11 cellular contexts compared by ENCODE assay signal in the genomic region with DNA sequence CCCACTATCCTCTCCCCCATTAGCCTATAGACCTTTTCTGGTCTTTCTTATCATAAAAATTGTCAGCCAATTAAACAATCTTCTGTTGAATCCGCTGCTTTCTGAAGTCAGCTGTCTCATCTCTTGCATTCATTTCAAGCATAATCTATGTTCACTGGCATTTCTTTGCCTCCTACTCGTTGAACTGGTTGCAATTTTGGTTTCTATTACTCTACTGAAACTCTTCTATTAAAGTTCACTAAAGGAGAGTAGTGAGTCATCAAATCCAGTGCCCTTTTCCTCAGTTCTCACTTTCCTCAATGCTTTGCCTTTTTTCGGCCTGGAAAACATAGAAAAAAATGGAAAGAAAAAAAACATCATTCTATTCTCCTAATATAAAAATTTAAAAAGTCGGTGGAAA. TPM values are rescaled to one million over a fixed set of nuclear protein-coding genes. Genes with fewer than 3 reads are reported as not detected.
DNase-seq lines count a peak whose midpoint lies in the region; ATAC-seq and TF ChIP-seq lines count a peak whose summit lies in the region.
"Had no signal": no experiment of that assay in that cellular context is flagged by ENCODE, and none has a peak within 500 bp of the region (broad histone marks: within the 10 kb centered on the region; RNA-seq: fewer than 3 reads in every experiment).

No MANE protein-coding gene starts in this region.

- no peak overlapping the region for H3K4me3 ChIP-seq in breast epithelium

- CTCF ChIA-PET in MCF 10A (lab: Yijun Ruan, JAX), result no interaction called here

- peak overlapping the region in 1 of 2 donors; percentile 40 for H3K27ac ChIP-seq in breast epithelium

- no peak for TF ChIP-seq CTCF in MCF 10A (IDR thresholded peaks at IDR 0.05; ENCODE audit: unreplicated experiment)
- no peak for TF ChIP-seq CTCF in breast epithelium (IDR thresholded peaks at IDR 0.05)

- no peak for DNase-seq in MCF 10A (ENCODE audit: unreplicated experiment)
- DNase-seq in breast epithelium (ENCODE audit: low spot score in 2 of 2), result no peak
- peak; percentile 36 for DNase-seq in amniotic epithelial cell (ENCODE audit: low read depth)
- DNase-seq in central memory CD4-positive, alpha-beta T cell, result no peak
- DNase-seq in NCI-H1048 (lab: John Stamatoyannopoulos, UW), result no peak
- DNase-seq in hippocampal formation (lab: John Stamatoyannopoulos, UW), result no peak
- DNase-seq in NCI-H1105 treated with DMSO at 0.1 percent for 48 hours (lab: John Stamatoyannopoulos, UW), result no peak
- DNase-seq: stimulated activated naive CD4-positive, alpha-beta T cell had no signal

- peak; percentile 61 for ATAC-seq in HG03108 (IDR thresholded peaks at IDR 0.05; ENCODE audit: unreplicated experiment)
- ATAC-seq: Panc1 had no signal

- no peaks in the 10 kb centered on the region for H3K36me3 Mint-ChIP-seq in MCF 10A (ENCODE audit: insufficient read depth, unreplicated experiment)

- no peak for TF ChIP-seq POLR2A in breast epithelium (IDR thresholded peaks at IDR 0.05)

- no peaks in the 10 kb centered on the region for H3K36me3 ChIP-seq in breast epithelium

- POLR2A ChIA-PET in MCF 10A (lab: Yijun Ruan, JAX), result interaction anchor here (0.7 to 1.3 kb wide), 3 partner anchors 45 to 505 kb away, joined by 3 to 5 read pairs (median 4); no protein-coding TSS in a partner anchor

- peaks cover 50% of the 10 kb centered on the region for H3K4me1 Mint-ChIP-seq in MCF 10A (ENCODE audit: insufficient read depth, unreplicated experiment)

- peak overlapping the region; percentile 76 for H3K27ac Mint-ChIP-seq in MCF 10A (ENCODE audit: low read depth, unreplicated experiment)

- no peaks in the 10 kb centered on the region for H3K27me3 ChIP-seq in breast epithelium

- BruUV-seq in MCF 10A (replicated peaks; lab: Mats Ljungman, UMichigan), result no TSS peak

- intact Hi-C loops in MCF 10A (cut with micrococcal nuclease) (no loop called here), breast epithelium (cut with DNase I; ENCODE audit: low total_unique reads) (no loop called here)

- no peak overlapping the region for H3K4me3 Mint-ChIP-seq in MCF 10A (ENCODE audit: unreplicated experiment)

- no peaks in the 10 kb centered on the region for H3K27me3 Mint-ChIP-seq in MCF 10A (ENCODE audit: insufficient read depth, unreplicated experiment)

- no peaks in the 10 kb centered on the region for H3K9me3 ChIP-seq in breast epithelium

- H3K9me3 Mint-ChIP-seq in MCF 10A (ENCODE audit: unreplicated experiment), result no peaks in the 10 kb centered on the region

- H3K4me1 ChIP-seq in breast epithelium, result peaks cover 0 to 6% of the 10 kb centered on the region in 2 donors

RNA-seq across cellular contexts. Expression of a gene that starts 23.9 kb away (rescaled TPM):
- total RNA-seq in MCF 10A (2022), result not detected in 2 replicates
- total RNA-seq in breast epithelium, result 1 to 10 TPM in 2 of 3 donors, not detected in 1; 2.9 to 6.2 TPM
- total RNA-seq: M059J had no signal
